ENCODE assay signal across 24 cellular contexts in genomic region chr4:151257704-151258103, GRCh38. TPM values are rescaled to one million over a fixed set of nuclear protein-coding genes. Genes with fewer than 3 reads are reported as not detected.
"Had no signal": no experiment of that assay in that cellular context is flagged by ENCODE, and none has a peak within 500 bp of the region (broad histone marks: within the 10 kb centered on the region; RNA-seq: fewer than 3 reads in every experiment).

No MANE protein-coding gene starts in this region.

- H3K27me3 ChIP-seq: breast epithelium, SJCRH30 had no signal

- ATAC-seq: activated CD4-positive, alpha-beta T cell treated with anti-CD3 and anti-CD28 coated beads for 36 hours; activated CD8-positive, alpha-beta T cell treated with anti-CD3 and anti-CD28 coated beads, Interleukin-2, amount 10 ng/mL, durations not matched to agents 7 days and 5 days; K562 had no signal

- H3K4me2 ChIP-seq: PC-9, SK-N-SH had no signal

- H2AFZ ChIP-seq: PC-9 had no signal

- H3K4me1 ChIP-seq: breast epithelium, SJCRH30 had no signal

- H3K9ac ChIP-seq: SK-N-SH had no signal

- H3K36me3 Mint-ChIP-seq: activated naive CD4-positive, alpha-beta T cell treated with anti-CD3 and anti-CD28 coated beads, Interleukin-2, amount 50 U/mL, for 24 hours had no signal

- H3K27ac ChIP-seq: breast epithelium, PC-9, SJCRH30, VCaP had no signal

- H3K36me3 ChIP-seq: breast epithelium, SJCRH30 had no signal

- H3K4me3 Mint-ChIP-seq: activated CD4-positive, alpha-beta T cell treated with anti-CD3 and anti-CD28 coated beads for 36 hours; activated CD8-positive, alpha-beta T cell treated with anti-CD3 and anti-CD28 coated beads, Interleukin-2, amount 10 ng/mL, durations not matched to agents 7 days and 5 days; activated naive CD4-positive, alpha-beta T cell treated with anti-CD3 and anti-CD28 coated beads, Interleukin-2, amount 50 U/mL, for 24 hours had no signal

- H3K4me1 Mint-ChIP-seq: activated CD4-positive, alpha-beta T cell treated with anti-CD3 and anti-CD28 coated beads for 36 hours; activated naive CD4-positive, alpha-beta T cell treated with anti-CD3 and anti-CD28 coated beads, Interleukin-2, amount 50 U/mL, for 24 hours had no signal

- H3K9me3 ChIP-seq: breast epithelium, SJCRH30, SK-N-SH had no signal

- H3K4me3 ChIP-seq: breast epithelium, K562, PC-9, SJCRH30 had no signal

- DNase-seq: activated CD4-positive, alpha-beta T cell treated with anti-CD3 and anti-CD28 coated beads for 36 hours; activated CD8-positive, alpha-beta memory T cell treated with anti-CD3 and anti-CD28 coated beads, Interleukin-2, amount 50 U/mL, for 48 hours; activated CD8-positive, alpha-beta T cell treated with anti-CD3 and anti-CD28 coated beads, Interleukin-2, amount 10 ng/mL, durations not matched to agents 7 days and 5 days; activated effector memory CD4-positive, alpha-beta T cell treated with Interleukin-2 at 50 U/mL for 16 hours; activated naive CD4-positive, alpha-beta T cell; activated T-cell treated with anti-CD3 and anti-CD28 coated beads, Interleukin-2, amount 50 U/mL, for 1 hour; aorta; Karpas-422; NCI-H1105 treated with DMSO at 0.1 percent for 48 hours; NCI-H1436 treated with DMSO at 0.1 percent for 48 hours; NCI-H187; NCI-H2081; NCI-H446; NCI-H524; PC-9; SJCRH30; SK-N-SH; T-helper 1 cell had no signal

- H3K27ac Mint-ChIP-seq: activated CD4-positive, alpha-beta T cell treated with anti-CD3 and anti-CD28 coated beads for 36 hours; activated CD8-positive, alpha-beta T cell treated with anti-CD3 and anti-CD28 coated beads, Interleukin-2, amount 10 ng/mL, durations not matched to agents 7 days and 5 days; activated naive CD4-positive, alpha-beta T cell treated with anti-CD3 and anti-CD28 coated beads, Interleukin-2, amount 50 U/mL, for 24 hours had no signal

- H3K9me3 Mint-ChIP-seq: activated naive CD4-positive, alpha-beta T cell treated with anti-CD3 and anti-CD28 coated beads, Interleukin-2, amount 50 U/mL, for 24 hours had no signal

RNA-seq across cellular contexts. Expression of gene PRSS48, which starts 19.3 kb away (rescaled TPM):
- total RNA-seq: activated CD4-positive, alpha-beta T cell treated with anti-CD3 and anti-CD28 coated beads for 36 hours; activated CD8-positive, alpha-beta T cell treated with anti-CD3 and anti-CD28 coated beads, Interleukin-2, amount 10 ng/mL, durations not matched to agents 7 days and 5 days; aorta; breast epithelium; K562; PC-9; RPMI7951; SJCRH30; T-helper 2 cell treated with Interferon-gamma antibody and Interleukin-4, amounts not matched to agents 100 ng/mL and 5 ng/mL, for 36 hours had no signal
- polyA plus RNA-seq: aorta, K562, SK-N-SH had no signal
